Comparison of ENCODE assay signal across 14 cellular contexts in genomic region chr11:78207532-78208256, GRCh38.
"Had no signal": no experiment of that assay in that cellular context is flagged by ENCODE, and none has a peak within 500 bp of the region (broad histone marks: within the 10 kb centered on the region; RNA-seq: fewer than 3 reads in every experiment).

No MANE protein-coding gene starts in this region.

- H3K27me3 ChIP-seq: breast epithelium, foreskin keratinocyte, testis had no signal

- H3K9me3 ChIP-seq: breast epithelium, prostate gland, testis had no signal

- H3K27me3 Mint-ChIP-seq: activated B cell treated with CpG ODN at 0.5 μM for 24 hours; stimulated activated naive CD8-positive, alpha-beta T cell treated with anti-CD3 and anti-CD28 coated beads, Interleukin-15, Interleukin-2, amounts not matched to agents 100 ng/mL and 50 ng/mL, for 24 hours had no signal

- ATAC-seq: activated naive CD4-positive, alpha-beta T cell treated with anti-CD3 and anti-CD28 coated beads, Interleukin-2, amount 50 U/mL, for 72 hours; foreskin keratinocyte had no signal

- FAIRE-seq: endothelial cell of umbilical vein, TTC549 had no signal

- H3K36me3 ChIP-seq: breast epithelium, prostate gland had no signal

- H3K9me3 Mint-ChIP-seq: activated B cell treated with CpG ODN at 0.5 μM for 24 hours; activated naive CD4-positive, alpha-beta T cell treated with anti-CD3 and anti-CD28 coated beads, Interleukin-2, amount 50 U/mL, for 72 hours; stimulated activated naive CD8-positive, alpha-beta T cell treated with anti-CD3 and anti-CD28 coated beads, Interleukin-15, Interleukin-2, amounts not matched to agents 100 ng/mL and 50 ng/mL, for 24 hours had no signal

- H3K4me3 ChIP-seq: breast epithelium, prostate gland, testis had no signal

- H3K27ac Mint-ChIP-seq: activated B cell treated with CpG ODN at 0.5 μM for 24 hours had no signal

- H3K4me1 ChIP-seq: breast epithelium, foreskin keratinocyte, prostate gland, testis had no signal

- H3K4me3 Mint-ChIP-seq: activated B cell treated with CpG ODN at 0.5 μM for 24 hours; stimulated activated naive CD8-positive, alpha-beta T cell treated with anti-CD3 and anti-CD28 coated beads, Interleukin-15, Interleukin-2, amounts not matched to agents 100 ng/mL and 50 ng/mL, for 24 hours had no signal

- H3K27ac ChIP-seq: breast epithelium, foreskin keratinocyte, prostate gland, testis had no signal

- DNase-seq: activated B cell treated with CpG ODN at 0.5 μM for 24 hours; activated CD4-positive, alpha-beta T cell treated with anti-CD3 and anti-CD28 coated beads, Interleukin-2, amount 50 U/mL, for 1 hour; activated T-cell treated with anti-CD3 and anti-CD28 coated beads, Interleukin-2, amount 50 U/mL, for 1 hour; foreskin keratinocyte; midbrain; stimulated activated CD4-positive, alpha-beta T cell treated with anti-CD3 and anti-CD28 coated beads, Interleukin-2, amount 100 ng/mL, for 48 hours; T-helper 1 cell; testis had no signal
